6 cellular contexts compared by ENCODE assay signal in the genomic region with DNA sequence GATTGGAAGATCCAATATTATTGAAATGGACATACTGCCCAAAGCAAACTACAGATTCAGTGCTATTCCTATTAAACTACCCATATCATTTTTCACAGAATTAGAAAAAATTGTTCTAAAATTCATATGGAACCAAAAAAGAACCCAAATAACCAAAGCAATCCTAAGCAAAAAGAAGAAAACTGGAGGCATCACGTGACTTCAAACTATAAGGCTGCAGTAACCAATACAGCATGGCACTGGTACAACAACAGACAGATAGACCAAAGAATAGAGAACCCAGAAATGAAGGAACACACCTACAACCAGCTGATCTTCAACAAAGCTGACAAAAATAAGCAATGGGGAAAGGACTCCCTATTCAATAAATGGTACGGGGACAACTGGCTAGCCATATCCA.
"Had no signal": no experiment of that assay in that cellular context is flagged by ENCODE, and none has a peak within 500 bp of the region (broad histone marks: within the 10 kb centered on the region; RNA-seq: fewer than 3 reads in every experiment).

No MANE protein-coding gene starts in this region.

- FAIRE-seq: HTR-8/SVneo had no signal

- DNase-seq: IMR-90, KBM-7, KG1 had no signal

- H3K4me2 ChIP-seq: KMS-11 had no signal

- H3K9ac ChIP-seq: KMS-11 had no signal

- H3K27ac ChIP-seq: HL-60, KMS-11 had no signal
